ENCODE assay signal across 9 cellular contexts in genomic region chr9:76136986-76137385, GRCh38.
DNase-seq lines count a peak whose midpoint lies in the region; ATAC-seq and TF ChIP-seq lines count a peak whose summit lies in the region.
"Had no signal": no experiment of that assay in that cellular context is flagged by ENCODE, and none has a peak within 500 bp of the region (broad histone marks: within the 10 kb centered on the region; RNA-seq: fewer than 3 reads in every experiment).

No MANE protein-coding gene starts in this region.

- intact Hi-C loops in HCT116 (cut with micrococcal nuclease): no loop called here

- H3K79me2 ChIP-seq in HCT116 (ENCODE audit: insufficient read depth, low read length): no peaks in the 10 kb centered on the region

- no peak for TF ChIP-seq CTCF in AG04449 (IDR thresholded peaks at IDR 0.05; ENCODE audit: insufficient read depth, low read length, missing control alignments)
- TF ChIP-seq CTCF in HCT116 (IDR thresholded peaks at IDR 0.05 in 2 of 3, conservative IDR thresholded peaks at IDR 0.05 in 1 of 3; ENCODE audit: borderline replicate concordance in 1 of 3, insufficient read depth in 1 of 3, low read depth in 2 of 3, low read length in 2 of 3): no peak

- H3K4me1 ChIP-seq in HCT116 (ENCODE audit: control insufficient read depth in 1 of 2, insufficient read depth in 2 of 2, low read length in 2 of 2): peaks cover 10% of the 10 kb centered on the region in 2 experiments

- H3K9me2 ChIP-seq in HCT116 (ENCODE audit: insufficient read depth): no peaks in the 10 kb centered on the region; the same call in 1 of the 2 replicates

- no peaks in the 10 kb centered on the region for H3K27me3 ChIP-seq in HCT116 (ENCODE audit: insufficient read depth, low read length)

- no peaks in the 10 kb centered on the region for H3K36me3 ChIP-seq in HCT116 (ENCODE audit: control insufficient read depth in 1 of 2, insufficient read depth in 2 of 2, low read length in 2 of 2)

- peak overlapping the region; percentile 50 for H3K4me2 ChIP-seq in HCT116 (ENCODE audit: low read length)

- no peak overlapping the region for H2AFZ ChIP-seq in HCT116 (ENCODE audit: low read depth, low read length, poor library complexity, severe bottlenecking)

- peak; percentile 94 for ATAC-seq in HCT116
- ATAC-seq in GM21526 (IDR thresholded peaks at IDR 0.05; ENCODE audit: low FRiP score, unreplicated experiment): no peak
- ATAC-seq in HG03457 (IDR thresholded peaks at IDR 0.05; ENCODE audit: unreplicated experiment): no peak

- POLR2A ChIA-PET in AG04449 (lab: Yijun Ruan, JAX): no interaction called here
- POLR2A ChIA-PET in HCT116 (lab: Charles Lee): no interaction called here

- BruUV-seq in HCT116 (replicated peaks; lab: Mats Ljungman, UMichigan): no TSS peak

- no peak for TF ChIP-seq RAD21 in HCT116 (IDR thresholded peaks at IDR 0.05; ENCODE audit: low read depth)

- H3K4me3 ChIP-seq in AG04449 (ENCODE audit: low read depth, low read length): no peak overlapping the region
- H3K4me3 ChIP-seq in HCT116 (replicated peaks in 1 of 2; ENCODE audit: low read depth in 1 of 2, low read length in 2 of 2): no peak overlapping the region

- RAD21 ChIA-PET in HCT116 (lab: Charles Lee; ENCODE audit: low non-redundant PET in 1 of 2, low total read pairs in 2 of 2, uncharacterized antibody in 2 of 2, unreplicated experiment in 2 of 2): no interaction called here

- CTCF ChIA-PET in AG04449 (lab: Yijun Ruan, JAX) (no interaction called here), HCT116 (lab: Charles Lee) (no interaction called here)

- TF ChIP-seq POLR2A in HCT116 (IDR thresholded peaks at IDR 0.05; ENCODE audit: borderline replicate concordance, extremely low read depth, insufficient read depth, insufficient read length): no peak

- H3K9ac ChIP-seq in HCT116 (ENCODE audit: low read length): no peak overlapping the region

- no peak overlapping the region for H3K27ac ChIP-seq in HCT116 (ENCODE audit: low read depth, low read length)

- no peaks in the 10 kb centered on the region for H4K20me1 ChIP-seq in HCT116 (ENCODE audit: insufficient read depth)

- H3K9me3 ChIP-seq in HCT116 (ENCODE audit: control insufficient read depth in 1 of 2, insufficient read depth in 1 of 2, low read depth in 1 of 2, low read length in 2 of 2): no peaks in the 10 kb centered on the region

- peak; percentile 4 for DNase-seq in AG04449 (ENCODE audit: low read depth, low spot score)
- peak; percentile 24 for DNase-seq in HCT116 (ENCODE audit: low read depth, low spot score)
- DNase-seq in SW480 (ENCODE audit: low spot score): peak; percentile 13
- DNase-seq in iPS-NIHi11 (ENCODE audit: low spot score): peak; percentile 8
- no peak for DNase-seq in Ammon's horn (ENCODE audit: low spot score)
- DNase-seq in medulla oblongata (ENCODE audit: extremely low spot score): no peak
- DNase-seq: NCI-H774 had no signal

TF ChIP-seq in HCT116, 20 proteins besides CTCF, POLR2A, EP300 and RAD21:
- no peak for TF ChIP-seq EGR1 (IDR thresholded peaks at IDR 0.05; ENCODE audit: low read depth)
- 0 out of 2 replicates have a peak, but pooled peaks have one; percentile 47 for TF ChIP-seq CBX3 (IDR thresholded peaks at IDR 0.05; ENCODE audit: low read depth)
- peak; percentile 48 for TF ChIP-seq FOSL1 (IDR thresholded peaks at IDR 0.05; ENCODE audit: low read depth)
- TF ChIP-seq JUND (IDR thresholded peaks at IDR 0.05): peak; percentile 59

Comparison
In these comparisons a context has a peak if more than half of its experiments do, and no peak if none do; other contexts are left out.
1. DNase-seq: peak in AG04449 (single experiment), HCT116 (single experiment), SW480 (single experiment) and iPS-NIHi11 (single experiment); none in Ammon's horn (single experiment) and medulla oblongata (single experiment).